18 cellular contexts compared by ENCODE assay signal in the genomic region with DNA sequence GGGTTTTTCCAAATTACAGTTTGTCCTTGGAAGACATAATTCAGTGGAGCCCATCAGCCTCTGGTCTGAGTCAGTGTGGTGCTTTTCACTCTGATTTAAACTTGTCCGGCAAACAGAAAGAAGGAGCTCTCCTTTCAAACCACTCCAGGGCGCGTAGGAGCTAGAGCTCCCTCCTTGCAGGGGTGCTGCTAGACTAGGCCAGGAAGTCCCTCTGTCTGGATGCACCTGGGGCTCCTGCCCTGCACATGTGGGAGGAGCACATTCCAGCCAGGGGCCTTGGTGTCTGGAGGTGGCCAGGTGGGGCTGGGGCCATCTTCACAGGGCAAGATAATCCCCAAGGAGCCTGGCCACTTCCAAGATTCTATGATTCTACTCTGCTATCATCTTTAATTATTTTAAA. TPM values are rescaled to one million over a fixed set of nuclear protein-coding genes. Genes with fewer than 3 reads are reported as not detected.
DNase-seq lines count a peak whose midpoint lies in the region; ATAC-seq and TF ChIP-seq lines count a peak whose summit lies in the region.
"Had no signal": no experiment of that assay in that cellular context is flagged by ENCODE, and none has a peak within 500 bp of the region (broad histone marks: within the 10 kb centered on the region; RNA-seq: fewer than 3 reads in every experiment).

No MANE protein-coding gene starts in this region.

- no peak overlapping the region for H3K9ac ChIP-seq in smooth muscle cell (ENCODE audit: low read depth)

- ATAC-seq in HG03439 (IDR thresholded peaks at IDR 0.05; ENCODE audit: unreplicated experiment), result no peak
- ATAC-seq: CD8-positive, alpha-beta T cell had no signal

- peaks cover 15 to 34% (median 26%) of the 10 kb centered on the region in 4 donors for H3K9me3 ChIP-seq in stomach
- H3K9me3 ChIP-seq in smooth muscle cell (replicated peaks; ENCODE audit: low read depth), result peaks cover 3% of the 10 kb centered on the region

- no peak overlapping the region for H3K4me2 ChIP-seq in smooth muscle cell

- TF ChIP-seq CTCF in fibroblast of pulmonary artery (IDR thresholded peaks at IDR 0.05; ENCODE audit: low read length, missing control alignments) (no peak), stomach (IDR thresholded peaks at IDR 0.05) (no peak), smooth muscle cell (IDR thresholded peaks at IDR 0.05; ENCODE audit: borderline replicate concordance, insufficient read depth, poor library complexity, severe bottlenecking) (no peak)

- WGBS in stomach, 5 donors, result 65 to 100% (median 92%) methylated on average over 3 of the region's 3 CpGs
- WGBS in smooth muscle cell (ENCODE audit: low lambda C conversion rate), result 92% methylated on average over 3 of the region's 3 CpGs

- no peak overlapping the region for H3K27ac ChIP-seq in stomach
- H3K27ac ChIP-seq in smooth muscle cell (ENCODE audit: low read depth), result no peak overlapping the region
- H3K27ac ChIP-seq: 22Rv1, HL-60 had no signal

- H3K36me3 ChIP-seq in stomach (peaks cover 0 to 48% (median 27%) of the 10 kb centered on the region in 4 donors), smooth muscle cell (ENCODE audit: low read depth) (no peaks in the 10 kb centered on the region)

- H2AFZ ChIP-seq in smooth muscle cell (ENCODE audit: low read depth), result no peak overlapping the region

- H3F3A ChIP-seq in smooth muscle cell (ENCODE audit: low read depth), result no peaks in the 10 kb centered on the region

- H3K27me3 ChIP-seq in stomach (no peaks in the 10 kb centered on the region), smooth muscle cell (ENCODE audit: low read depth) (no peaks in the 10 kb centered on the region)

- no peak for TF ChIP-seq EP300 in stomach (IDR thresholded peaks at IDR 0.05)

- H4K20me1 ChIP-seq in smooth muscle cell (ENCODE audit: low read depth), result no peaks in the 10 kb centered on the region

- intact Hi-C loops in stomach (cut with DNase I; ENCODE audit: low total_unique reads), result no loop called here

- TF ChIP-seq POLR2A in stomach (IDR thresholded peaks at IDR 0.05), result no peak

- H3K4me1 ChIP-seq in stomach (peaks cover 10 to 38% (median 26%) of the 10 kb centered on the region in 4 donors), smooth muscle cell (ENCODE audit: low read depth) (peaks cover 6% of the 10 kb centered on the region)

- H3K4me3 ChIP-seq in fibroblast of pulmonary artery (replicated peaks; ENCODE audit: low read depth, low read length), result peak overlapping the region; percentile 6
- peak overlapping the region in 3 of 4 donors; percentile 2 to 43 (median 29) for H3K4me3 ChIP-seq in stomach
- H3K4me3 ChIP-seq in smooth muscle cell, result no peak overlapping the region

- DNase-seq in activated effector memory CD4-positive, alpha-beta T cell treated with anti-CD3 and anti-CD28 coated beads, Interleukin-2, amount 50 U/mL, for 16 hours, result peak; percentile 34
- DNase-seq in activated effector memory CD4-positive, alpha-beta T cell treated with Interleukin-2 at 50 U/mL for 16 hours, result no peak
- DNase-seq in fibroblast of pulmonary artery (ENCODE audit: low read depth) (no peak), mesenteric fat pad (ENCODE audit: low spot score) (peak; percentile 74), stomach (no peak), activated gamma-delta T cell treated with Interleukin-2 at 50 U/mL for 16 hours (no peak), smooth muscle cell (lab: John Stamatoyannopoulos, UW; ENCODE audit: unreplicated experiment) (no peak)
- DNase-seq: CD8-positive, alpha-beta T cell; COR-L47; HCEC 1CT; HFFc6 had no signal

- H3K79me2 ChIP-seq in smooth muscle cell (ENCODE audit: low read depth), result no peaks in the 10 kb centered on the region

RNA-seq across cellular contexts. Expression of a gene that starts 3.1 kb away (rescaled TPM):
- total RNA-seq in mesenteric fat pad, result 139 TPM
- 100 to 1,000 TPM in 1 of 5 donors, 10 to 100 TPM in 4; 15.1 to 392 (median 65.9) TPM for total RNA-seq in stomach
- 1,000 to 10,000 TPM in 1 of 3 donors, 100 to 1,000 TPM in 2; 109 to 1,820 (median 485) TPM for polyA plus RNA-seq in stomach
- total RNA-seq in smooth muscle cell, result 0.09 and 3.2 TPM in 2 replicates
- 0.45 and 2.6 TPM in 2 replicates for polyA plus RNA-seq in smooth muscle cell
- total RNA-seq: CD8-positive, alpha-beta T cell; HFFc6 had no signal
- polyA plus RNA-seq: CD14-positive monocyte had no signal

RNA-seq across cellular contexts. Expression of a gene that starts 34.0 kb away (rescaled TPM):
- 0.48 TPM for total RNA-seq in mesenteric fat pad
- total RNA-seq in stomach, result 10 to 100 TPM in 1 of 5 donors, 1 to 10 TPM in 2, not detected in 2; 1.7 to 10.7 (median 3.1) TPM
- 1 to 10 TPM; 2.7 to 5.9 (median 4.6) TPM for polyA plus RNA-seq in stomach
- total RNA-seq in smooth muscle cell, result 0.27 TPM in 2 replicates
- polyA plus RNA-seq in smooth muscle cell, result 0.43 TPM in 1 of 2 replicates, not detected in the other
- total RNA-seq: A673; CD8-positive, alpha-beta T cell; HFFc6 had no signal
- polyA plus RNA-seq: CD14-positive monocyte had no signal

RNA-seq across cellular contexts. Expression of a gene that starts 54.0 kb away (rescaled TPM):
- total RNA-seq in mesenteric fat pad, result not detected
- 10 to 100 TPM in 2 of 5 donors, 1 to 10 TPM in 1, not detected in 2; 4.9 to 27.5 (median 15.8) TPM for total RNA-seq in stomach
- 10 to 100 TPM in 2 of 3 donors, 1 to 10 TPM in 1; 4.7 to 14.8 (median 13.6) TPM for polyA plus RNA-seq in stomach
- total RNA-seq in smooth muscle cell, result not detected in 2 replicates
- not detected in 2 replicates for polyA plus RNA-seq in smooth muscle cell
- total RNA-seq: A673; CD8-positive, alpha-beta T cell; H4; HFFc6 had no signal
- polyA plus RNA-seq: BJ, CD14-positive monocyte had no signal

Comparison
In these comparisons a context has a peak if more than half of its experiments do, and no peak if none do; other contexts are left out.
1. DNase-seq: peak in activated effector memory CD4-positive, alpha-beta T cell treated with anti-CD3 and anti-CD28 coated beads, Interleukin-2, amount 50 U/mL, for 16 hours (single experiment) and mesenteric fat pad (single experiment); none in activated effector memory CD4-positive, alpha-beta T cell treated with Interleukin-2 at 50 U/mL for 16 hours (single experiment), fibroblast of pulmonary artery (single experiment), stomach (single experiment), activated gamma-delta T cell treated with Interleukin-2 at 50 U/mL for 16 hours (single experiment) and smooth muscle cell (single experiment).